8 cellular contexts compared by ENCODE assay signal in the genomic region with DNA sequence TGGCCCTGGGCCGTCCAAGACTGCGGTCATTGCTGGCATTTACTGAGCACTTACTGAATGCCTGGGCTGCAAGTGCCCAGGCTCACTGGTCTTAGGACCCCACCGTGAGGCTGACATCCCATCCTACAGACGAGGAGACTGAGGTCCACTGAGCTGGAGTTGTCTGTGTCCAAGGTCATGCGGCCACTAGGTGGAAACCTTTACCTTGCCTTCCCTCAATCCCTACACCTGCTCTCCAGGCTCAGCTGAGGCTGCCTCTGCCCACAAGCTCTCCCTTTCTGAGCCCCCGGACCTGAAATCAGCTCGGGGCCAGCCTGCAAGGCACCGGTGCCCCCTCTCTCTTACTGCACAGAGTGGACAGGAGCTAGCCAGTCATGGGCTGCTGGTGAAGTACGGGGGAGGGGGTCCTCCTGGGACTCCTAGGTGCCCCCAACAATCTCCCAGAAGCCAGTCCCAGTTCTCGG. TPM values are rescaled to one million over a fixed set of nuclear protein-coding genes. Genes with fewer than 3 reads are reported as not detected.
DNase-seq lines count a peak whose midpoint lies in the region; ATAC-seq and TF ChIP-seq lines count a peak whose summit lies in the region.

No MANE protein-coding gene starts in this region.

- POLR2A ChIA-PET in HEK293T (lab: Yijun Ruan, JAX): interaction anchor here (1.1 to 3.3 kb wide), 6 partner anchors 8 to 56 kb away, joined by 3 to 27 read pairs (median 14); partner anchors contain the start of genes ECI1, MLST8, PGP and TRAF7

- H3K4me1 Mint-ChIP-seq in Calu3 (ENCODE audit: low read depth, unreplicated experiment): peaks cover 10% of the 10 kb centered on the region

- H3K4me3 Mint-ChIP-seq in Calu3 (ENCODE audit: low read depth, unreplicated experiment): peak overlapping the region; percentile 58

- no peaks in the 10 kb centered on the region for H3K9me3 Mint-ChIP-seq in Calu3 (ENCODE audit: low read depth, unreplicated experiment)
- H3K9me3 Mint-ChIP-seq in activated naive CD4-positive, alpha-beta T cell treated with anti-CD3 and anti-CD28 coated beads, Interleukin-2, amount 50 U/mL, for 72 hours: no peaks in the 10 kb centered on the region

- H3K27ac Mint-ChIP-seq in Calu3 (ENCODE audit: unreplicated experiment): no peak overlapping the region
- no peak overlapping the region for H3K27ac Mint-ChIP-seq in activated naive CD4-positive, alpha-beta T cell treated with anti-CD3 and anti-CD28 coated beads, Interleukin-2, amount 50 U/mL, for 72 hours

- CTCF ChIA-PET in Calu3 (lab: Charles Lee) (interaction anchor here (0.8 to 2.4 kb wide), 11 partner anchors 8 to 470 kb away, joined by 3 to 27 read pairs (median 4); partner anchors contain the start of genes ECI1, PGP and TRAF7), HEK293T (lab: Yijun Ruan, JAX) (interaction anchor here (1.3 to 1.4 kb wide), 2 partner anchors 55 to 57 kb away, joined by 3 to 8 read pairs; partner anchors contain the start of gene ECI1)

- peaks cover 85% of the 10 kb centered on the region for H3K27me3 Mint-ChIP-seq in Calu3 (ENCODE audit: unreplicated experiment)

- ATAC-seq in activated naive CD4-positive, alpha-beta T cell treated with anti-CD3 and anti-CD28 coated beads, Interleukin-2, amount 50 U/mL, for 72 hours: peak; percentile 75 to 84
- ATAC-seq in GM18870 (IDR thresholded peaks at IDR 0.05; ENCODE audit: unreplicated experiment): no peak

- intact Hi-C loops in Calu3 (cut with micrococcal nuclease; ENCODE audit: unreplicated experiment): no loop called here

- peak; percentile 76 for TF ChIP-seq CTCF in Calu3 (IDR thresholded peaks at IDR 0.05; ENCODE audit: unreplicated experiment)

- DNase-seq in Calu3: peak; percentile 77
- peak; percentile 55 for DNase-seq in HEK293T (ENCODE audit: extremely low spot score)
- DNase-seq in OCI-M1 (lab: John Stamatoyannopoulos, UW): peak; percentile 63
- peak in 1 of 2 donors; percentile 52 for DNase-seq in activated naive CD4-positive, alpha-beta T cell treated with anti-CD3 and anti-CD28 coated beads, Interleukin-2, amount 50 U/mL, for 72 hours (ENCODE audit: low spot score in 2 of 2)
- peak; percentile 75 for DNase-seq in iPS DF 19.7 (ENCODE audit: low read depth, low spot score)
- DNase-seq in stimulated activated CD8-positive, alpha-beta memory T cell treated with anti-CD3 and anti-CD28 coated beads, Interleukin-7, amount 100 ng/mL, for 1 hour (ENCODE audit: low read depth in 2 of 2): peak; percentile 10 to 19
- no peak for DNase-seq in amygdala (lab: John Stamatoyannopoulos, UW)

- BruUV-seq in Calu3 (replicated peaks; lab: Mats Ljungman, UMichigan): no TSS peak

- H3K36me3 Mint-ChIP-seq in Calu3 (ENCODE audit: insufficient read depth, unreplicated experiment): peaks cover 20% of the 10 kb centered on the region
- H3K36me3 Mint-ChIP-seq in activated naive CD4-positive, alpha-beta T cell treated with anti-CD3 and anti-CD28 coated beads, Interleukin-2, amount 50 U/mL, for 72 hours: no peaks in the 10 kb centered on the region

TF ChIP-seq in HEK293T, 16 proteins besides CTCF, POLR2A, EP300 and RAD21:
- TF ChIP-seq CTBP1 (IDR thresholded peaks at IDR 0.05; ENCODE audit: borderline replicate concordance) (no peak), TARDBP (IDR thresholded peaks at IDR 0.05) (no peak), FOXM1 (IDR thresholded peaks at IDR 0.05; ENCODE audit: borderline replicate concordance) (no peak), LEF1 (IDR thresholded peaks at IDR 0.05; ENCODE audit: borderline replicate concordance) (no peak), HDGF (IDR thresholded peaks at IDR 0.05; ENCODE audit: borderline replicate concordance) (no peak), SP1 (IDR thresholded peaks at IDR 0.05) (no peak), FOXK2 (IDR thresholded peaks at IDR 0.05) (no peak), L3MBTL2 (conservative IDR thresholded peaks at IDR 0.05) (no peak)

RNA-seq across cellular contexts. Expression of gene CASKIN1, which starts 1.5 kb away (rescaled TPM):
- total RNA-seq in Calu3 (2022): 1.4 and 2.6 TPM in 2 replicates
- 10 to 100 TPM in 1 of 2 donors, under 1 TPM in 1; 0.77 to 11.3 TPM for total RNA-seq in activated naive CD4-positive, alpha-beta T cell treated with anti-CD3 and anti-CD28 coated beads, Interleukin-2, amount 50 U/mL, for 72 hours

RNA-seq across cellular contexts. Expression of gene MLST8, which starts 10.4 kb away (rescaled TPM):
- 58.0 and 59.7 TPM in 2 replicates for total RNA-seq in Calu3 (2022)
- total RNA-seq in activated naive CD4-positive, alpha-beta T cell treated with anti-CD3 and anti-CD28 coated beads, Interleukin-2, amount 50 U/mL, for 72 hours: 10 to 100 TPM; 49.5 to 52.2 TPM

RNA-seq across cellular contexts. Expression of gene BRICD5, which starts 15.8 kb away (rescaled TPM):
- total RNA-seq in Calu3 (2022): 15.8 and 17.3 TPM in 2 replicates
- total RNA-seq in activated naive CD4-positive, alpha-beta T cell treated with anti-CD3 and anti-CD28 coated beads, Interleukin-2, amount 50 U/mL, for 72 hours: 10 to 100 TPM in 1 of 2 donors, 1 to 10 TPM in 1; 6.3 to 10.3 TPM

RNA-seq across cellular contexts. Expression of gene PGP, which starts 19.8 kb away (rescaled TPM):
- 45.0 and 49.6 TPM in 2 replicates for total RNA-seq in Calu3 (2022)
- 10 to 100 TPM; 15.1 to 20.9 TPM for total RNA-seq in activated naive CD4-positive, alpha-beta T cell treated with anti-CD3 and anti-CD28 coated beads, Interleukin-2, amount 50 U/mL, for 72 hours

RNA-seq across cellular contexts. Expression of gene E4F1, which starts 28.5 kb away (rescaled TPM):
- 35.4 and 36.5 TPM in 2 replicates for total RNA-seq in Calu3 (2022)
- total RNA-seq in activated naive CD4-positive, alpha-beta T cell treated with anti-CD3 and anti-CD28 coated beads, Interleukin-2, amount 50 U/mL, for 72 hours: 10 to 100 TPM; 19.0 to 22.5 TPM

Comparison
In these comparisons a context has a peak if more than half of its experiments do, and no peak if none do; other contexts are left out.
1. DNase-seq: peak in Calu3 (single experiment), HEK293T (single experiment), OCI-M1 (single experiment), iPS DF 19.7 (single experiment) and stimulated activated CD8-positive, alpha-beta memory T cell treated with anti-CD3 and anti-CD28 coated beads, Interleukin-7, amount 100 ng/mL, for 1 hour (2 of 2); none in amygdala (0 of 56).